Comparison of ENCODE assay signal across 8 cellular contexts in genomic region chr14:21383848-21384493, GRCh38. TPM values are rescaled to one million over a fixed set of nuclear protein-coding genes. Genes with fewer than 3 reads are reported as not detected.
A peak's percentile ranks its signal among the peaks of the same experiment; 100 is the strongest.
DNase-seq lines count a peak whose midpoint lies in the region; ATAC-seq and TF ChIP-seq lines count a peak whose summit lies in the region.

SUPT16H (minus strand) TSS chr14:21384019; CDS start chr14:21383927, 92 bp downstream.

- TF ChIP-seq POLR2A in right lobe of liver (IDR thresholded peaks at IDR 0.05): peak; percentile 29

- H3K4me1 Mint-ChIP-seq in activated CD4-positive, alpha-beta memory T cell treated with anti-CD3 and anti-CD28 coated beads for 36 hours (ENCODE audit: low read depth): peaks cover 36% of the 10 kb centered on the region

- TF ChIP-seq CTCF in dorsolateral prefrontal cortex (IDR thresholded peaks at IDR 0.05 in 54 of 56, conservative IDR thresholded peaks at IDR 0.05 in 2 of 56; ENCODE audit: low read depth in 1 of 56, partially characterized antibody in 56 of 56): peak in 28 of 56 donors; percentile 5 to 50 (median 22)
- no peak for TF ChIP-seq CTCF in right lobe of liver (IDR thresholded peaks at IDR 0.05)

- intact Hi-C loops in activated CD4-positive, alpha-beta memory T cell treated with anti-CD3 and anti-CD28 coated beads for 36 hours (cut with micrococcal nuclease): loop anchor here (1.0 to 5.0 kb wide), 11 partner anchors 30 to 395 kb away; partner anchors contain the start of genes CHD8, HNRNPC, METTL17 and RAB2B
- intact Hi-C loops in dorsolateral prefrontal cortex (cut with DNase I): loop anchor here (1.0 to 2.0 kb wide), 2 partner anchors 113 to 115 kb away; partner anchors contain the start of gene HNRNPC (in 1 of the 2)
- intact Hi-C loops in right lobe of liver (cut with DNase I): no loop called here

- peak within 1 kb of the TSS; percentile 98 for H3K27ac Mint-ChIP-seq in activated CD4-positive, alpha-beta memory T cell treated with anti-CD3 and anti-CD28 coated beads for 36 hours

- H3K27me3 Mint-ChIP-seq in activated CD4-positive, alpha-beta memory T cell treated with anti-CD3 and anti-CD28 coated beads for 36 hours: no peaks in the 10 kb centered on the region

- H3K4me3 Mint-ChIP-seq in activated CD4-positive, alpha-beta memory T cell treated with anti-CD3 and anti-CD28 coated beads for 36 hours: peak within 1 kb of the TSS; percentile 95

- POLR2A ChIA-PET in activated CD4-positive, alpha-beta memory T cell treated with anti-CD3 and anti-CD28 coated beads for 36 hours (lab: Charles Lee): interaction anchor here (0.6 to 1.3 kb wide), 8 partner anchors 18 to 142 kb away, joined by 3 to 10 read pairs (median 6); partner anchors contain the start of gene CHD8

- H3K36me3 ChIP-seq in right lobe of liver: peaks cover 0 to 13% (median 2%) of the 10 kb centered on the region in 4 donors

- peak within 1 kb of the TSS; percentile 67 to 99 (median 87) for H3K4me3 ChIP-seq in dorsolateral prefrontal cortex
- peak within 1 kb of the TSS; percentile 67 to 93 (median 79) for H3K4me3 ChIP-seq in right lobe of liver

- H3K9me3 ChIP-seq in right lobe of liver: no peaks in the 10 kb centered on the region

- H3K4me1 ChIP-seq in right lobe of liver: peaks cover 0 to 16% (median 4%) of the 10 kb centered on the region in 4 donors

- H3K36me3 Mint-ChIP-seq in activated CD4-positive, alpha-beta memory T cell treated with anti-CD3 and anti-CD28 coated beads for 36 hours: peaks cover 23% of the 10 kb centered on the region

- DNase-seq in CD1c-positive myeloid dendritic cell (ENCODE audit: extremely low spot score) (peak; percentile 97), NCI-H82 treated with DMSO at 0.1 percent for 48 hours (lab: John Stamatoyannopoulos, UW; ENCODE audit: unreplicated experiment) (peak; percentile 92), dorsolateral prefrontal cortex (peak; percentile 81 to 94 (median 92)), right lobe of liver (peak; percentile 96 to 97 (median 97))
- peak; percentile 97 for DNase-seq in activated CD4-positive, alpha-beta memory T cell treated with anti-CD3 and anti-CD28 coated beads for 36 hours
- DNase-seq in stimulated activated CD4-positive, alpha-beta T cell treated with anti-CD3 and anti-CD28 coated beads, Interleukin-4, amount 100 ng/mL, for 4 hours: peak; percentile 92 to 95

- ATAC-seq in GM19438 (IDR thresholded peaks at IDR 0.05; ENCODE audit: low read depth, unreplicated experiment) (peak; percentile 84), HG03575 (IDR thresholded peaks at IDR 0.05; ENCODE audit: extremely low read depth, insufficient number of reproducible peaks, low FRiP score, unreplicated experiment) (peak; percentile 49), right lobe of liver (peak; percentile 98 to 99 (median 98))

- H3K27ac ChIP-seq in dorsolateral prefrontal cortex (peak within 1 kb of the TSS; percentile 79 to 98 (median 95)), right lobe of liver (peak within 1 kb of the TSS; percentile 65 to 84 (median 72))

- no peaks in the 10 kb centered on the region for H3K9me3 Mint-ChIP-seq in activated CD4-positive, alpha-beta memory T cell treated with anti-CD3 and anti-CD28 coated beads for 36 hours

- CTCF ChIA-PET in activated CD4-positive, alpha-beta memory T cell treated with anti-CD3 and anti-CD28 coated beads for 36 hours (lab: Charles Lee): interaction anchor here (1.0 to 1.4 kb wide), 4 partner anchors 72 to 322 kb away, joined by 3 to 6 read pairs (median 4); partner anchors contain the start of gene CHD8

- no peaks in the 10 kb centered on the region for H3K27me3 ChIP-seq in dorsolateral prefrontal cortex
- no peaks in the 10 kb centered on the region for H3K27me3 ChIP-seq in right lobe of liver

- under 1% methylated on average over 51 of the region's 54 CpGs for WGBS in right lobe of liver (ENCODE audit: insufficient coverage, low coverage, low lambda C conversion rate, missing lambda C conversion rate)

RNA-seq across cellular contexts. Expression of gene SUPT16H, which starts in this region (rescaled TPM):
- total RNA-seq in activated CD4-positive, alpha-beta memory T cell treated with anti-CD3 and anti-CD28 coated beads for 36 hours: 100 to 1,000 TPM; 156 to 158 TPM
- total RNA-seq in dorsolateral prefrontal cortex: 10 to 100 TPM; 40.1 to 82.6 (median 62.0) TPM
- total RNA-seq in right lobe of liver: 10 to 100 TPM; 13.0 to 28.8 (median 19.5) TPM

Comparison
In these comparisons a context has a peak if more than half of its experiments do, and no peak if none do; other contexts are left out.
1. Peak in every context shown above with its lines: DNase-seq, ATAC-seq, H3K4me3 ChIP-seq and H3K27ac ChIP-seq.
2. intact Hi-C loops: an anchor here in activated CD4-positive, alpha-beta memory T cell treated with anti-CD3 and anti-CD28 coated beads for 36 hours (1.0 to 5.0 kb wide) and dorsolateral prefrontal cortex (1.0 to 2.0 kb wide); none called in right lobe of liver.